In genomic region chr10:51574248-51575067, GRCh38 we compare ENCODE assay signal across 1 cellular context.
TF ChIP-seq lines count a peak whose summit lies in the region.

No MANE protein-coding gene starts in this region.

TF ChIP-seq in SK-N-SH treated with all-trans-retinoic acid at 6 μM for 48 hours, 23 proteins besides CTCF, POLR2A, EP300 and RAD21 (continued from another document):
- TF ChIP-seq TSHZ2 (CRISPR knock-in tag; IDR thresholded peaks at IDR 0.05): peak; percentile 71; the same call in 1 of the 2 replicates
- TF ChIP-seq CSDC2 (CRISPR knock-in tag; IDR thresholded peaks at IDR 0.05): no peak
- peak; percentile 78 for TF ChIP-seq ZC3H10 (CRISPR knock-in tag; IDR thresholded peaks at IDR 0.05)
- TF ChIP-seq ZFP3 (CRISPR knock-in tag; IDR thresholded peaks at IDR 0.05): no peak
- TF ChIP-seq ARNTL (CRISPR knock-in tag; IDR thresholded peaks at IDR 0.05; ENCODE audit: borderline replicate concordance, low read depth): no peak
- peak; percentile 88 for TF ChIP-seq PATZ1 (CRISPR knock-in tag; IDR thresholded peaks at IDR 0.05; ENCODE audit: borderline replicate concordance)
- no peak for TF ChIP-seq ZNF8 (CRISPR knock-in tag; IDR thresholded peaks at IDR 0.05)
- peak; percentile 27; the same call in 1 of the 2 replicates for TF ChIP-seq ZNF70 (CRISPR knock-in tag; IDR thresholded peaks at IDR 0.05)
- TF ChIP-seq GLIS3 (CRISPR knock-in tag; IDR thresholded peaks at IDR 0.05): peak; percentile 95; the same call in 1 of the 2 replicates
- TF ChIP-seq SNAI2 (CRISPR knock-in tag; IDR thresholded peaks at IDR 0.05): peak; percentile 71; the same call in 1 of the 2 replicates
- TF ChIP-seq BACH2 (CRISPR knock-in tag; IDR thresholded peaks at IDR 0.05; ENCODE audit: borderline replicate concordance): no peak
- TF ChIP-seq CREB5 (CRISPR knock-in tag; IDR thresholded peaks at IDR 0.05; ENCODE audit: low read depth): peak; percentile 91
- TF ChIP-seq OSR1 (CRISPR knock-in tag; IDR thresholded peaks at IDR 0.05): no peak
- no peak for TF ChIP-seq ZNF565 (CRISPR knock-in tag; conservative IDR thresholded peaks at IDR 0.05; ENCODE audit: low read depth)
